Comparison of ENCODE assay signal across 8 cellular contexts in the genomic region with DNA sequence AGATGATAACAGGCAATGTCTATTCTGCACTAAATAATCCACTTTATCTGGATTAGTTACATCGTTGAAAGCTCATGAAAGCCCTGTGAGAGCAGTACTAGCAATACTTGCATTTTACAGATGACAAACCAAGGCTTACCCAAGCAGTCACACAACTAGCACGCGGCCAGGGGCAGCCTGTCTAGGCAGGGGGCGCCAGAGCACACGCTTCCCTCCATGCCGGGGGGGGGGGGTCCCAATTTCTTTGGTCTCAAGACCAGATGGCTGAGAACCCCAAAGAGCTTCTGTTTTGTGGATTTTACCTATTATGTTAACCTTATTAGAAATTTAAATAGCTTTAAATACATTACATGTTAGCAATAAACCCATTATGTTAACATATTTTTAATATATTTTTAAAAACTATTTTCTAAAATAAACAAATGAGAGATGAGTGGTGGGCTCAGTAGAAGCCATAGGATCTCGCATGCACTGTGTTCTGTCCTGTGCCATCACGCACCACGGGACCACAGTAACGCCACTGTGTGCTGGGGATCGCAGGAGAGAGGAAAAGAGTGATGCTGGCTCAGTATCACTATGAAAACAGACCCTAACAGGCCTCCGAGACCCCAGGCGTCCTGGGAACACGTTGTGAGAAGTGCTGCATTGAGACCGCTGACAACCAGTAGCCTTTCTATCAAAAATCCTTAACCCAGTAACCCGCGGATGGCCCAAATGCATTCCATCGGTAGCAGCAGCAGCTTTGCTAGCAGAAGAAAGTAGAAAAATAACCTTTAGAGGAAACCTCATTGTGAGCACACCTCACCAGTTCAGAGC. TPM values are rescaled to one million over a fixed set of nuclear protein-coding genes. Genes with fewer than 3 reads are reported as not detected.
DNase-seq lines count a peak whose midpoint lies in the region; ATAC-seq and TF ChIP-seq lines count a peak whose summit lies in the region.

No MANE protein-coding gene starts in this region.

- peaks cover 11% of the 10 kb centered on the region for H3K27me3 ChIP-seq in CD8-positive, alpha-beta memory T cell (ENCODE audit: insufficient read depth, low read length, poor library complexity, severe bottlenecking)
- H3K27me3 ChIP-seq in RWPE2 (ENCODE audit: insufficient read depth, poor library complexity, severe bottlenecking), result peaks cover 13% of the 10 kb centered on the region
- peaks cover 18% of the 10 kb centered on the region for H3K27me3 ChIP-seq in brain microvascular endothelial cell (replicated peaks)
- peaks cover 0 to 21% (median 3%) of the 10 kb centered on the region in 3 donors for H3K27me3 ChIP-seq in stomach

- in situ Hi-C loops in brain microvascular endothelial cell (cut with HindIII; ENCODE audit: low pct_ligation_motif_present, low sequenced_read_pairs), result no loop called here

- no peaks in the 10 kb centered on the region for H3K36me3 ChIP-seq in CD8-positive, alpha-beta memory T cell (ENCODE audit: insufficient read depth, low read length)
- no peaks in the 10 kb centered on the region for H3K36me3 ChIP-seq in RWPE2 (ENCODE audit: low read depth)
- H3K36me3 ChIP-seq in brain microvascular endothelial cell (replicated peaks), result no peaks in the 10 kb centered on the region
- peaks cover 0 to 4% (median 2%) of the 10 kb centered on the region in 4 donors for H3K36me3 ChIP-seq in stomach

- H3K27me3 Mint-ChIP-seq in CD8-positive, alpha-beta memory T cell, result peaks cover 19% of the 10 kb centered on the region in 2 donors

- no peak for TF ChIP-seq EP300 in stomach (IDR thresholded peaks at IDR 0.05)

- H3K4me1 ChIP-seq in CD8-positive, alpha-beta memory T cell (ENCODE audit: insufficient read depth, low read length), result peaks cover 3% of the 10 kb centered on the region
- H3K4me1 ChIP-seq in RWPE2 (ENCODE audit: insufficient read depth, poor library complexity, severe bottlenecking) (no peaks in the 10 kb centered on the region), stomach (peaks cover 1 to 13% (median 11%) of the 10 kb centered on the region in 4 donors)

- intact Hi-C loops in stomach (cut with DNase I; ENCODE audit: low total_unique reads), result no loop called here

- no peak overlapping the region for H3K27ac Mint-ChIP-seq in CD8-positive, alpha-beta memory T cell

- TF ChIP-seq CTCF in RWPE2 (IDR thresholded peaks at IDR 0.05; ENCODE audit: poor library complexity, severe bottlenecking) (peak; percentile 83), brain microvascular endothelial cell (IDR thresholded peaks at IDR 0.05; ENCODE audit: low read depth, low read length, missing control alignments) (peak; percentile 84), stomach (IDR thresholded peaks at IDR 0.05) (peak in 5 of 7 experiments; percentile 33 to 60 (median 39))

- peak in 4 of 5 donors; percentile 20 to 65 (median 35) for DNase-seq in CD8-positive, alpha-beta memory T cell
- no peak for DNase-seq in RWPE2 (ENCODE audit: low spot score)
- no peak for DNase-seq in brain microvascular endothelial cell
- DNase-seq in kidney glomerular epithelial cell (lab: John Stamatoyannopoulos, UW), result peak; percentile 36
- DNase-seq in stomach, result peak; percentile 53

- ATAC-seq in GM19023 (IDR thresholded peaks at IDR 0.05; ENCODE audit: unreplicated experiment) (peak; percentile 40), HG03442 (IDR thresholded peaks at IDR 0.05; ENCODE audit: unreplicated experiment) (peak; percentile 66), RWPE2 (ENCODE audit: low read depth) (peak; percentile 85), esophagus mucosa (no peak)

- H3K4me3 ChIP-seq in CD8-positive, alpha-beta memory T cell (ENCODE audit: low read length), result no peak overlapping the region
- H3K4me3 ChIP-seq in RWPE2 (ENCODE audit: severe bottlenecking) (no peak overlapping the region), brain microvascular endothelial cell (ENCODE audit: low read depth, low read length) (no peak overlapping the region), stomach (no peak overlapping the region)

- peaks cover 0 to 2% (median under 1%) of the 10 kb centered on the region in 3 donors for H3K36me3 Mint-ChIP-seq in CD8-positive, alpha-beta memory T cell

- H3K4me3 Mint-ChIP-seq in CD8-positive, alpha-beta memory T cell, result no peak overlapping the region

- no peak overlapping the region for H3K27ac ChIP-seq in CD8-positive, alpha-beta memory T cell (ENCODE audit: low read depth, low read length)
- H3K27ac ChIP-seq in RWPE2 (ENCODE audit: poor library complexity, severe bottlenecking), result no peak overlapping the region
- no peak overlapping the region for H3K27ac ChIP-seq in brain microvascular endothelial cell
- H3K27ac ChIP-seq in stomach, result no peak overlapping the region

- no peaks in the 10 kb centered on the region for H3K9me3 Mint-ChIP-seq in CD8-positive, alpha-beta memory T cell

- CTCF ChIA-PET in CD8-positive, alpha-beta memory T cell (lab: Charles Lee), result interaction anchor here (0.8 to 5.5 kb wide), 22 partner anchors 8 to 199 kb away, joined by 3 to 60 read pairs (median 4); no protein-coding TSS in a partner anchor

- H3K4me1 Mint-ChIP-seq in CD8-positive, alpha-beta memory T cell, result peaks cover 0 to 4% (median 0%) of the 10 kb centered on the region in 3 donors

- 51 to 55% (median 51%) methylated on average over 18 of the region's 18 CpGs for WGBS in stomach, 5 donors

- TF ChIP-seq POLR2A in stomach (IDR thresholded peaks at IDR 0.05), result no peak

- POLR2A ChIA-PET in CD8-positive, alpha-beta memory T cell (lab: Charles Lee), result no interaction called here

- no peaks in the 10 kb centered on the region for H3K9me3 ChIP-seq in CD8-positive, alpha-beta memory T cell (ENCODE audit: low read length)
- H3K9me3 ChIP-seq in RWPE2 (ENCODE audit: severe bottlenecking) (no peaks in the 10 kb centered on the region), stomach (no peaks in the 10 kb centered on the region)

RNA-seq across cellular contexts. Expression of a gene that starts 5.3 kb away (rescaled TPM):
- total RNA-seq in CD8-positive, alpha-beta memory T cell, result under 1 TPM; 0.07 to 0.09 TPM
- polyA plus RNA-seq in CD8-positive, alpha-beta memory T cell, result not detected
- total RNA-seq in stomach, result under 1 TPM in 1 of 5 donors, not detected in 4; 0.18 TPM
- not detected for polyA plus RNA-seq in stomach
- 0.04 TPM for total RNA-seq in esophagus mucosa

RNA-seq across cellular contexts. Expression of a gene that starts 28.9 kb away (rescaled TPM):
- 10 to 100 TPM; 54.0 to 60.9 TPM for total RNA-seq in CD8-positive, alpha-beta memory T cell
- 43.3 TPM for polyA plus RNA-seq in CD8-positive, alpha-beta memory T cell
- total RNA-seq in stomach (10 to 100 TPM in 3 of 5 donors, 1 to 10 TPM in 2; 4.7 to 96.8 (median 44.6) TPM), esophagus mucosa (26.6 TPM)
- polyA plus RNA-seq in stomach, result 10 to 100 TPM; 37.7 to 59.3 (median 44.4) TPM

Comparison
In these comparisons a context has a peak if more than half of its experiments do, and no peak if none do; other contexts are left out.
1. DNase-seq: peak in CD8-positive, alpha-beta memory T cell (4 of 5), kidney glomerular epithelial cell (single experiment) and stomach (single experiment); none in RWPE2 (single experiment) and brain microvascular endothelial cell (single experiment).
2. Peak in every context shown above with its lines, with median percentiles within 50 percentile points of each other: CTCF ChIP-seq.